24 cellular contexts compared by ENCODE assay signal in the genomic region with DNA sequence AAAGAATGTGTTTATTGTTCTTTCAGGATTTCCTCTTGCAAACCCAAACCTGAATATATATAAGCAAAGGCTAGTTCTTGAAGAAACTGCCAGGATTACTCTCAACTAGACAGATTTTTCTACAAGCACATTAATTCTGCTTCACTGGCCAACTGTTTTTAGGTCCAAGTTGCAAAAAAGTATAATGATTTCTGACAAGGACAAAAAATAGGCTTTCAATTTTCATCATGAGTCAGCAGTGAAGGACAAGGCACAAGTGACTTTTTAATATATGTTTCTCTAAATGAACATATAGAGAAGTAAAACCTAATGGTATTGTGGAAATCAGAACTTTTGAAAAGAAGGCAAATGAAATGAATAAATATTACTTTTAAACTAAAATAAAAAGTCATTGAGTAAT.
DNase-seq lines count a peak whose midpoint lies in the region; ATAC-seq and TF ChIP-seq lines count a peak whose summit lies in the region.
"Had no signal": no experiment of that assay in that cellular context is flagged by ENCODE, and none has a peak within 500 bp of the region (broad histone marks: within the 10 kb centered on the region; RNA-seq: fewer than 3 reads in every experiment).

No MANE protein-coding gene starts in this region.

- POLR2A ChIA-PET in Caco-2 (lab: Charles Lee): no interaction called here

- no peaks in the 10 kb centered on the region for H3K79me2 ChIP-seq in MM.1S (ENCODE audit: low read length)

- H3K4me3 Mint-ChIP-seq in Caco-2 (ENCODE audit: unreplicated experiment): no peak overlapping the region
- H3K4me3 Mint-ChIP-seq: activated naive CD4-positive, alpha-beta T cell treated with anti-CD3 and anti-CD28 coated beads for 36 hours; stimulated activated memory B cell treated with anti-CD40 and anti-IgM and Interleukin-4, amounts not matched to agents 10 μg/mL and 1 μg/mL and 100 μg/mL, for 72 hours had no signal

- no peaks in the 10 kb centered on the region for H3F3A ChIP-seq in MM.1S (ENCODE audit: insufficient read depth, low read length)

- peak; percentile 44 for ATAC-seq in GM18870 (IDR thresholded peaks at IDR 0.05; ENCODE audit: unreplicated experiment)
- peak; percentile 79 for ATAC-seq in HG02610 (IDR thresholded peaks at IDR 0.05; ENCODE audit: unreplicated experiment)
- peak; percentile 49 for ATAC-seq in HG03571 (IDR thresholded peaks at IDR 0.05; ENCODE audit: unreplicated experiment)
- ATAC-seq: left ventricle myocardium superior; Right ventricle myocardium inferior; stimulated activated memory B cell treated with anti-CD40 and anti-IgM and Interleukin-4, amounts not matched to agents 10 μg/mL and 1 μg/mL and 100 μg/mL, for 72 hours had no signal

- H3K9me3 ChIP-seq in Caco-2 (no peaks in the 10 kb centered on the region), MM.1S (replicated peaks; ENCODE audit: insufficient read depth, low read length) (no peaks in the 10 kb centered on the region)
- H3K9me3 ChIP-seq: colonic mucosa, thyroid gland had no signal

- H3K9ac ChIP-seq in MM.1S (ENCODE audit: low read length): no peak overlapping the region

- BruUV-seq in Caco-2 (replicated peaks; lab: Mats Ljungman, UMichigan): no TSS peak

- no peak overlapping the region for H3K4me3 ChIP-seq in Caco-2 (ENCODE audit: low read depth, low read length)
- no peak overlapping the region for H3K4me3 ChIP-seq in MM.1S (ENCODE audit: low read length)
- H3K4me3 ChIP-seq: colonic mucosa, thyroid gland had no signal

- H3K36me3 ChIP-seq in Caco-2 (ENCODE audit: control insufficient read depth, insufficient read depth, low read length) (no peaks in the 10 kb centered on the region), MM.1S (replicated peaks; ENCODE audit: insufficient read depth, low read length) (no peaks in the 10 kb centered on the region)
- H3K36me3 ChIP-seq: colonic mucosa, thyroid gland had no signal

- H2AFZ ChIP-seq in MM.1S (ENCODE audit: low read length): no peak overlapping the region

- H3K36me3 Mint-ChIP-seq in Caco-2 (ENCODE audit: insufficient read depth, unreplicated experiment): no peaks in the 10 kb centered on the region
- H3K36me3 Mint-ChIP-seq: stimulated activated memory B cell treated with anti-CD40 and anti-IgM and Interleukin-4, amounts not matched to agents 10 μg/mL and 1 μg/mL and 100 μg/mL, for 72 hours had no signal

- no peaks in the 10 kb centered on the region for H3K9me3 Mint-ChIP-seq in Caco-2 (ENCODE audit: unreplicated experiment)
- H3K9me3 Mint-ChIP-seq: activated naive CD4-positive, alpha-beta T cell treated with anti-CD3 and anti-CD28 coated beads for 36 hours had no signal

- H3K27ac Mint-ChIP-seq in Caco-2 (ENCODE audit: unreplicated experiment): no peak overlapping the region
- H3K27ac Mint-ChIP-seq: activated naive CD4-positive, alpha-beta T cell treated with anti-CD3 and anti-CD28 coated beads for 36 hours; stimulated activated memory B cell treated with anti-CD40 and anti-IgM and Interleukin-4, amounts not matched to agents 10 μg/mL and 1 μg/mL and 100 μg/mL, for 72 hours had no signal

- H3K27ac ChIP-seq in MM.1S (ENCODE audit: low read length): no peak overlapping the region
- H3K27ac ChIP-seq: colonic mucosa, thyroid gland had no signal

- H3K27me3 Mint-ChIP-seq in Caco-2 (ENCODE audit: insufficient read depth, unreplicated experiment): no peaks in the 10 kb centered on the region

- H3K4me1 Mint-ChIP-seq in Caco-2 (ENCODE audit: low read depth, unreplicated experiment): no peaks in the 10 kb centered on the region
- H3K4me1 Mint-ChIP-seq: stimulated activated memory B cell treated with anti-CD40 and anti-IgM and Interleukin-4, amounts not matched to agents 10 μg/mL and 1 μg/mL and 100 μg/mL, for 72 hours had no signal

- DNase-seq in G401 (ENCODE audit: low spot score) (peak; percentile 65), Caco-2 (no peak), MM.1S (no peak), DMS53 treated with DMSO at 0.1 percent for 48 hours (lab: John Stamatoyannopoulos, UW; ENCODE audit: unreplicated experiment) (no peak), NCI-H187 treated with DMSO at 0.1 percent for 48 hours (lab: John Stamatoyannopoulos, UW) (no peak)
- DNase-seq: 8988T; activated naive CD4-positive, alpha-beta T cell treated with anti-CD3 and anti-CD28 coated beads for 36 hours; activated T-cell treated with anti-CD3 and anti-CD28 coated beads, Interleukin-2, amount 50 U/mL, for 1 hour; colonic mucosa; HCEC 1CT; head of caudate nucleus; IMR-90; left ventricle myocardium superior; NCI-H2029 treated with DMSO at 0.1 percent for 48 hours; NCI-H510A treated with DMSO at 0.1 percent for 48 hours; retina; stimulated activated CD4-positive, alpha-beta T cell treated with anti-CD3 and anti-CD28 coated beads, Interleukin-15, amount 100 ng/mL, for 24 hours; T-helper 1 cell; thyroid gland had no signal

- H3K4me2 ChIP-seq in MM.1S (ENCODE audit: low read depth, low read length): no peak overlapping the region

- H3K4me1 ChIP-seq in Caco-2: peaks cover 7% of the 10 kb centered on the region
- no peaks in the 10 kb centered on the region for H3K4me1 ChIP-seq in MM.1S (ENCODE audit: low read length)
- H3K4me1 ChIP-seq: colonic mucosa, thyroid gland had no signal

- in situ Hi-C loops in G401 (cut with HindIII; ENCODE audit: low sequenced_read_pairs): no loop called here

- H3K27me3 ChIP-seq in Caco-2 (replicated peaks; ENCODE audit: control insufficient read depth, insufficient read depth, low read length) (no peaks in the 10 kb centered on the region), MM.1S (replicated peaks; ENCODE audit: insufficient read depth, low read length) (no peaks in the 10 kb centered on the region)
- H3K27me3 ChIP-seq: colonic mucosa, thyroid gland had no signal

- no peak for TF ChIP-seq CTCF in Caco-2 (IDR thresholded peaks at IDR 0.05; ENCODE audit: insufficient read depth in 1 of 2, low read depth in 1 of 2, low read length in 1 of 2, severe bottlenecking in 1 of 2, unreplicated experiment in 1 of 2)
- no peak for TF ChIP-seq CTCF in MM.1S (IDR thresholded peaks at IDR 0.05; ENCODE audit: low read length)

- intact Hi-C loops in Caco-2 (cut with micrococcal nuclease; ENCODE audit: unreplicated experiment): no loop called here

- no peaks in the 10 kb centered on the region for H3K9me2 ChIP-seq in MM.1S (replicated peaks; ENCODE audit: insufficient read depth, low read length)

- CTCF ChIA-PET in Caco-2 (lab: Charles Lee): no interaction called here

- no peaks in the 10 kb centered on the region for H4K20me1 ChIP-seq in MM.1S (ENCODE audit: insufficient read depth, low read length)
